ENCODE assay signal across 8 cellular contexts in genomic region chr12:120101182-120101581, GRCh38. TPM values are rescaled to one million over a fixed set of nuclear protein-coding genes. Genes with fewer than 3 reads are reported as not detected.
DNase-seq lines count a peak whose midpoint lies in the region; ATAC-seq and TF ChIP-seq lines count a peak whose summit lies in the region.

No MANE protein-coding gene starts in this region.

- H3K27me3 Mint-ChIP-seq in central memory CD8-positive, alpha-beta T cell = no peaks in the 10 kb centered on the region
- H3K27me3 Mint-ChIP-seq in nephron progenitor cell (ENCODE audit: low read depth, poor library complexity) (no peaks in the 10 kb centered on the region), CD14-positive monocyte (ENCODE audit: low read depth in 3 of 3) (no peaks in the 10 kb centered on the region)

- intact Hi-C loops in CD14-positive monocyte (cut with micrococcal nuclease) = no loop called here

- H3K4me3 Mint-ChIP-seq in central memory CD8-positive, alpha-beta T cell = peak overlapping the region; percentile 75
- H3K4me3 Mint-ChIP-seq in nephron progenitor cell = no peak overlapping the region
- H3K4me3 Mint-ChIP-seq in CD14-positive monocyte = no peak overlapping the region

- DNase-seq in H7 (peak; percentile 45), nephron progenitor cell (no peak), AG08396 (ENCODE audit: low spot score) (no peak), CD14-positive monocyte (ENCODE audit: low spot score) (no peak), iPS-NIHi11 (ENCODE audit: low spot score) (no peak)
- no peak for DNase-seq in central memory CD8-positive, alpha-beta T cell (ENCODE audit: low spot score in 2 of 2)

- H3K4me1 Mint-ChIP-seq in central memory CD8-positive, alpha-beta T cell = peaks cover 30% of the 10 kb centered on the region
- H3K4me1 Mint-ChIP-seq in nephron progenitor cell = peaks cover 45% of the 10 kb centered on the region
- H3K4me1 Mint-ChIP-seq in CD14-positive monocyte = peaks cover 10% of the 10 kb centered on the region

- no peaks in the 10 kb centered on the region for H3K9me3 Mint-ChIP-seq in central memory CD8-positive, alpha-beta T cell
- H3K9me3 Mint-ChIP-seq in nephron progenitor cell (no peaks in the 10 kb centered on the region), CD14-positive monocyte (no peaks in the 10 kb centered on the region)

- no peak overlapping the region for H3K4me3 ChIP-seq in H7 (ENCODE audit: insufficient read depth, low read depth, low read length)

- peaks cover 45% of the 10 kb centered on the region for H3K36me3 Mint-ChIP-seq in central memory CD8-positive, alpha-beta T cell (ENCODE audit: insufficient read depth)
- H3K36me3 Mint-ChIP-seq in nephron progenitor cell (ENCODE audit: low read depth) (peaks cover 40% of the 10 kb centered on the region), CD14-positive monocyte (peaks cover 79 to 98% of the 10 kb centered on the region in 2 donors)

- peak overlapping the region; percentile 85 for H3K27ac ChIP-seq in C4-2B

- peak overlapping the region; percentile 94 for H3K27ac Mint-ChIP-seq in central memory CD8-positive, alpha-beta T cell (ENCODE audit: low read depth)
- H3K27ac Mint-ChIP-seq in nephron progenitor cell = peak overlapping the region; percentile 87
- H3K27ac Mint-ChIP-seq in CD14-positive monocyte = peak overlapping the region in 2 of 7 donors; percentile 19 to 21

- no peaks in the 10 kb centered on the region for H3K27me3 ChIP-seq in H7 (ENCODE audit: control insufficient read depth, insufficient read depth, low read length)

- TF ChIP-seq CTCF in C4-2B (conservative IDR thresholded peaks at IDR 0.05) (no peak), nephron progenitor cell (IDR thresholded peaks at IDR 0.05) (no peak), CD14-positive monocyte (IDR thresholded peaks at IDR 0.05) (no peak)

- H3K36me3 ChIP-seq in H7 (replicated peaks; ENCODE audit: control insufficient read depth, insufficient read depth, low read length) = peaks cover 9% of the 10 kb centered on the region

- ATAC-seq in central memory CD8-positive, alpha-beta T cell (replicated peaks; ENCODE audit: extremely low read depth, poor library complexity, severe bottlenecking) = peak; percentile 54
- no peak for ATAC-seq in HG02970 (IDR thresholded peaks at IDR 0.05; ENCODE audit: low FRiP score, unreplicated experiment)

RNA-seq across cellular contexts. Expression of gene RAB35, which starts 15.4 kb away (rescaled TPM):
- 38.4 and 42.8 TPM in 2 replicates for total RNA-seq in H7 (2014; rRNA removed; shearing (Covaris generic))
- 10 to 100 TPM; 20.4 to 21.6 TPM for polyA plus RNA-seq in CD14-positive monocyte
